Comparison of ENCODE assay signal across 29 cellular contexts in the genomic region with DNA sequence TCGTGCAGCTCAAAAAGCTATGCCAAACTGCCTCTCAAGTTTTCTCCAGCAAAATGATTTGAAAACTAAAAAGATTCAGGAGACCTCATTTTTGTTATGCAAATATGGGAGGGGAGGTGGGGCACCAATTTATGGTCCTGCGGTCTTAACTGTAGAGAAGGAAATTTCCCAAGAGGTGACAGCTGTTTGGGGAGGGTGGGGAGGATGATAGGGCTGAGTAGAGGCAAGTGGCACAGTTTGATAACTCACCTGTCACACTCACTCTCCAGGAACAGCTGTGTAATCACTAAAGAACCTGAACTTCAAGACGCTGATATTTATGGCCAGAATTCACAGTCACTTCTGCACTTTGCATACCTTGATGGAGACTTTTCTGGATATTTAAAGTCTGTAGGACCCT.
DNase-seq lines count a peak whose midpoint lies in the region; ATAC-seq and TF ChIP-seq lines count a peak whose summit lies in the region.
"Had no signal": no experiment of that assay in that cellular context is flagged by ENCODE, and none has a peak within 500 bp of the region (broad histone marks: within the 10 kb centered on the region; RNA-seq: fewer than 3 reads in every experiment).

No MANE protein-coding gene starts in this region.

- no peak overlapping the region for H3K9ac ChIP-seq in smooth muscle cell (ENCODE audit: low read depth)

- TF ChIP-seq CTCF in OCI-LY7 (conservative IDR thresholded peaks at IDR 0.05; ENCODE audit: low read length), result no peak
- TF ChIP-seq CTCF in smooth muscle cell (IDR thresholded peaks at IDR 0.05; ENCODE audit: borderline replicate concordance, insufficient read depth, poor library complexity, severe bottlenecking), result no peak
- TF ChIP-seq CTCF in CD8-positive, alpha-beta T cell (IDR thresholded peaks at IDR 0.05), result no peak

- H3K27me3 Mint-ChIP-seq in CD8-positive, alpha-beta T cell (ENCODE audit: low read depth), result peaks cover 2% of the 10 kb centered on the region
- H3K27me3 Mint-ChIP-seq: activated CD4-positive, alpha-beta memory T cell treated with anti-CD3 and anti-CD28 coated beads for 36 hours had no signal

- no peaks in the 10 kb centered on the region for H3K9me3 ChIP-seq in OCI-LY7 (ENCODE audit: low read length)
- no peaks in the 10 kb centered on the region for H3K9me3 ChIP-seq in smooth muscle cell (replicated peaks; ENCODE audit: low read depth)
- H3K9me3 ChIP-seq in CD8-positive, alpha-beta T cell (ENCODE audit: low read length), result no peaks in the 10 kb centered on the region
- H3K9me3 ChIP-seq: heart right ventricle, lower lobe of right lung, tibial artery had no signal

- H3K4me3 ChIP-seq in OCI-LY7 (ENCODE audit: low read depth, low read length, poor library complexity, severe bottlenecking), result no peak overlapping the region
- no peak overlapping the region for H3K4me3 ChIP-seq in smooth muscle cell
- no peak overlapping the region for H3K4me3 ChIP-seq in CD8-positive, alpha-beta T cell (ENCODE audit: low read depth, low read length)
- H3K4me3 ChIP-seq: heart right ventricle, lower lobe of right lung, SK-N-MC, tibial artery had no signal

- 71% methylated on average over 3 of the region's 3 CpGs for WGBS in smooth muscle cell (ENCODE audit: low lambda C conversion rate)

- H3K79me2 ChIP-seq in OCI-LY7 (ENCODE audit: insufficient read depth, low read depth, low read length) (no peaks in the 10 kb centered on the region), smooth muscle cell (ENCODE audit: low read depth) (no peaks in the 10 kb centered on the region)

- H3K27me3 ChIP-seq in smooth muscle cell (ENCODE audit: low read depth), result no peaks in the 10 kb centered on the region
- H3K27me3 ChIP-seq in CD8-positive, alpha-beta T cell (ENCODE audit: insufficient read depth, low read length), result no peaks in the 10 kb centered on the region
- H3K27me3 ChIP-seq: foreskin keratinocyte, heart right ventricle, tibial artery had no signal

- H3K36me3 ChIP-seq in OCI-LY7 (ENCODE audit: insufficient read depth, low read length), result no peaks in the 10 kb centered on the region
- H3K36me3 ChIP-seq in smooth muscle cell (ENCODE audit: low read depth), result no peaks in the 10 kb centered on the region
- no peaks in the 10 kb centered on the region for H3K36me3 ChIP-seq in CD8-positive, alpha-beta T cell (ENCODE audit: insufficient read depth, low read length)
- H3K36me3 ChIP-seq: heart right ventricle, lower lobe of right lung, tibial artery had no signal

- H3K9me2 ChIP-seq in OCI-LY7 (ENCODE audit: insufficient read depth, low read length), result no peaks in the 10 kb centered on the region

- H3K4me1 ChIP-seq in OCI-LY7 (ENCODE audit: insufficient read depth, low read length, poor library complexity, severe bottlenecking) (peaks cover 9% of the 10 kb centered on the region), smooth muscle cell (ENCODE audit: low read depth) (peaks cover 16% of the 10 kb centered on the region)
- H3K4me1 ChIP-seq in CD8-positive, alpha-beta T cell (ENCODE audit: insufficient read depth, low read length), result no peaks in the 10 kb centered on the region
- H3K4me1 ChIP-seq: foreskin keratinocyte, heart right ventricle, lower lobe of right lung had no signal

- H4K20me1 ChIP-seq in OCI-LY7 (ENCODE audit: insufficient read depth, low read length) (no peaks in the 10 kb centered on the region), smooth muscle cell (ENCODE audit: low read depth) (no peaks in the 10 kb centered on the region)

- H2AFZ ChIP-seq in OCI-LY7 (ENCODE audit: low read length), result no peak overlapping the region; the same call in 1 of the 2 replicates
- H2AFZ ChIP-seq in smooth muscle cell (ENCODE audit: low read depth), result no peak overlapping the region

- peaks cover 29% of the 10 kb centered on the region for H3F3A ChIP-seq in smooth muscle cell (ENCODE audit: low read depth)

- H3K4me2 ChIP-seq in OCI-LY7 (ENCODE audit: low read length) (peak overlapping the region; percentile 21; the same call in 1 of the 2 replicates), smooth muscle cell (no peak overlapping the region)

- H3K9me3 Mint-ChIP-seq in CD8-positive, alpha-beta T cell, result no peaks in the 10 kb centered on the region
- H3K9me3 Mint-ChIP-seq: activated CD4-positive, alpha-beta memory T cell treated with anti-CD3 and anti-CD28 coated beads for 36 hours; nephron progenitor cell had no signal

- no peak overlapping the region for H3K4me3 Mint-ChIP-seq in CD8-positive, alpha-beta T cell
- H3K4me3 Mint-ChIP-seq: activated CD4-positive, alpha-beta memory T cell treated with anti-CD3 and anti-CD28 coated beads for 36 hours; nephron progenitor cell had no signal

- no peak overlapping the region for H3K27ac Mint-ChIP-seq in CD8-positive, alpha-beta T cell
- H3K27ac Mint-ChIP-seq: activated CD4-positive, alpha-beta memory T cell treated with anti-CD3 and anti-CD28 coated beads for 36 hours; nephron progenitor cell had no signal

- CTCF ChIA-PET in OCI-LY7 (lab: Charles Lee; ENCODE audit: unreplicated experiment), result interaction anchor here (0.5 kb wide), 1 partner anchor 427 kb away, joined by 3 read pairs; no protein-coding TSS in a partner anchor
- CTCF ChIA-PET in CD8-positive, alpha-beta T cell (lab: Charles Lee), result no interaction called here

- intact Hi-C loops in OCI-LY7 (cut with micrococcal nuclease; ENCODE audit: unreplicated experiment), result no loop called here
- intact Hi-C loops in CD8-positive, alpha-beta T cell (cut with DNase I, micrococcal nuclease), result no loop called here

- BruUV-seq in OCI-LY7 (replicated peaks; lab: Mats Ljungman, UMichigan), result no TSS peak

- no peak overlapping the region for H3K27ac ChIP-seq in OCI-LY7 (ENCODE audit: low read depth, low read length, poor library complexity, severe bottlenecking)
- peak overlapping the region; percentile 95 for H3K27ac ChIP-seq in smooth muscle cell (ENCODE audit: low read depth)
- H3K27ac ChIP-seq in CD8-positive, alpha-beta T cell (ENCODE audit: low read depth, low read length), result no peak overlapping the region
- H3K27ac ChIP-seq: foreskin keratinocyte, heart right ventricle, HL-60, lower lobe of right lung, RWPE1, SK-N-MC, tibial artery had no signal

- ATAC-seq in CD8-positive, alpha-beta T cell, result no peak
- ATAC-seq in GM19467 (IDR thresholded peaks at IDR 0.05; ENCODE audit: unreplicated experiment) (no peak), HG03520 (IDR thresholded peaks at IDR 0.05; ENCODE audit: unreplicated experiment) (no peak)
- ATAC-seq: esophagus mucosa, foreskin keratinocyte, heart right ventricle, lower lobe of right lung had no signal

- H3K36me3 Mint-ChIP-seq in CD8-positive, alpha-beta T cell, result no peaks in the 10 kb centered on the region
- H3K36me3 Mint-ChIP-seq: activated CD4-positive, alpha-beta memory T cell treated with anti-CD3 and anti-CD28 coated beads for 36 hours had no signal

- POLR2A ChIA-PET in OCI-LY7 (lab: Charles Lee), result no interaction called here
- POLR2A ChIA-PET in CD8-positive, alpha-beta T cell (lab: Charles Lee), result no interaction called here

- no peaks in the 10 kb centered on the region for H3K4me1 Mint-ChIP-seq in CD8-positive, alpha-beta T cell (ENCODE audit: low read depth)

- DNase-seq in NCI-H748 (lab: John Stamatoyannopoulos, UW; ENCODE audit: unreplicated experiment) (peak; percentile 33), NCI-H748 treated with DMSO at 0.1 percent for 48 hours (lab: John Stamatoyannopoulos, UW) (no peak), LHCN-M2 (ENCODE audit: low read depth) (peak; percentile 96), OCI-LY7 (ENCODE audit: low spot score) (no peak), smooth muscle cell (lab: John Stamatoyannopoulos, UW; ENCODE audit: unreplicated experiment) (no peak)
- no peak for DNase-seq in CD8-positive, alpha-beta T cell
- DNase-seq: activated CD4-positive, alpha-beta memory T cell treated with anti-CD3 and anti-CD28 coated beads for 36 hours; activated CD8-positive, alpha-beta memory T cell treated with anti-CD3 and anti-CD28 coated beads, Interleukin-2, amount 50 U/mL, for 48 hours; activated naive CD4-positive, alpha-beta T cell treated with anti-CD3 and anti-CD28 coated beads, Interleukin-2, amount 50 U/mL, for 16 hours; caudate nucleus; cortex of kidney; DMS 273 treated with DMSO at 0.1 percent for 48 hours; foreskin keratinocyte; heart right ventricle; kidney glomerular epithelial cell; lower lobe of right lung; NCI-H1105 treated with DMSO at 0.1 percent for 48 hours; NCI-H2081; nephron progenitor cell; small intestine; stimulated activated CD4-positive, alpha-beta T cell treated with anti-CD3 and anti-CD28 coated beads, Interleukin-1b, Interleukin-23, amount 100 ng/mL, for 48 hours; stimulated activated CD8-positive, alpha-beta memory T cell treated with anti-CD3 and anti-CD28 coated beads, Interleukin-4, amount 100 ng/mL, for 48 hours; tibial artery had no signal

Comparison
In these comparisons a context has a peak if more than half of its experiments do, and no peak if none do; other contexts are left out.
1. DNase-seq: peak in NCI-H748 (single experiment) and LHCN-M2 (single experiment); none in NCI-H748 treated with DMSO at 0.1 percent for 48 hours (single experiment), OCI-LY7 (single experiment), smooth muscle cell (single experiment) and CD8-positive, alpha-beta T cell (0 of 7).